2 cellular contexts compared by ENCODE assay signal in the genomic region with DNA sequence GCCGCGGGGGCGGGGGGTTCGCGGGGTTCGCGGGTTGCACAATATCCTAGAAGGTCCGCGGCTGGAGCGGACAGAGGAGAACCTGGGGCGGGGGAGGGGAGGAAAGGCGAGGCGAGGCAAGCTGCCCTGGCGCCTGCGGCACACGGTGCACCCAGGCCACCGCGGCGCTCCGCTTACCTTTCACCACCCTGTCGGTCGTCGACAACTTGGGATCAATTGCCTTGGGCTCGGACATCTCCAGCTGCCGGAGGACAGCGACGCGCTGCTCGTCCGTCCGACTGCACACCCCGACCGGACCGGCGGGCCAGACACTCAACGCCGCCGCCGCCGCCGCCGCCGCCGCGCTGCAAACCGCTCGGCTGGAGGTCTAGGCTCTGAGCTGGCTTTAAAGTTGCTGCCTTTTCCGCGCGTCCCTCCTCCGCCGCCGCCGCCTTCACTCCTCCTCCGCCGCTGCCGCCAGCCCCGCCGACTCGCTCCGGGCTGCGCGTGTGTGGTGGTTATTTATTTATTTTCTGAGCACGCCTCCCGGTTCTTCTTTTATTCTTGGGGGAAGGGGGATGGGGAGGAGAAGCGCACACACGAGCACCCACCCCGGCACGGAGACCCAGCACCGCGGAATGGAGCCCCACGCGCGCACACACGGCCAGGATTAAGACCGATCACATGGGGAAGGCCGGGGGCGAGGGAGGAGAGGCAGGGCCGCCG.
TF ChIP-seq lines count a peak whose summit lies in the region.

No MANE protein-coding gene starts in this region.

TF ChIP-seq in IMR-90, 13 proteins besides CTCF, POLR2A, EP300 and RAD21:
- TF ChIP-seq RCOR1 (IDR thresholded peaks at IDR 0.05; ENCODE audit: insufficient replicate concordance, low read length) (no peak), NFE2L2 (IDR thresholded peaks at IDR 0.05; ENCODE audit: low read depth, low read length) (no peak), CEBPB (IDR thresholded peaks at IDR 0.05; ENCODE audit: low read depth, low read length) (peak; percentile 65), RFX5 (IDR thresholded peaks at IDR 0.05; ENCODE audit: low read depth, low read length) (no peak), FOS (IDR thresholded peaks at IDR 0.05; ENCODE audit: low read depth, low read length) (no peak), BHLHE40 (IDR thresholded peaks at IDR 0.05; ENCODE audit: low read depth, low read length) (no peak), SMC3 (IDR thresholded peaks at IDR 0.05; ENCODE audit: low read depth, low read length) (no peak), MXI1 (IDR thresholded peaks at IDR 0.05; ENCODE audit: borderline replicate concordance, low read depth, low read length) (peak; percentile 50; the same call in 1 of the 2 replicates), MAFK (IDR thresholded peaks at IDR 0.05; ENCODE audit: low read depth, low read length) (no peak), CHD1 (IDR thresholded peaks at IDR 0.05; ENCODE audit: low read depth, low read length) (no peak), MAZ (IDR thresholded peaks at IDR 0.05; ENCODE audit: borderline replicate concordance, low read depth, low read length) (no peak)
- TF ChIP-seq, protein P1, sequence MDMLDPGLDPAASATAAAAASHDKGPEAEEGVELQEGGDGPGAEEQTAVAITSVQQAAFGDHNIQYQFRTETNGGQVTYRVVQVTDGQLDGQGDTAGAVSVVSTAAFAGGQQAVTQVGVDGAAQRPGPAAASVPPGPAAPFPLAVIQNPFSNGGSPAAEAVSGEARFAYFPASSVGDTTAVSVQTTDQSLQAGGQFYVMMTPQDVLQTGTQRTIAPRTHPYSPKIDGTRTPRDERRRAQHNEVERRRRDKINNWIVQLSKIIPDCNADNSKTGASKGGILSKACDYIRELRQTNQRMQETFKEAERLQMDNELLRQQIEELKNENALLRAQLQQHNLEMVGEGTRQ (IDR thresholded peaks at IDR 0.05; ENCODE audit: low read depth, low read length), result 0 out of 2 replicates have a peak, but pooled peaks have one; percentile 11
- TF ChIP-seq, protein P2, sequence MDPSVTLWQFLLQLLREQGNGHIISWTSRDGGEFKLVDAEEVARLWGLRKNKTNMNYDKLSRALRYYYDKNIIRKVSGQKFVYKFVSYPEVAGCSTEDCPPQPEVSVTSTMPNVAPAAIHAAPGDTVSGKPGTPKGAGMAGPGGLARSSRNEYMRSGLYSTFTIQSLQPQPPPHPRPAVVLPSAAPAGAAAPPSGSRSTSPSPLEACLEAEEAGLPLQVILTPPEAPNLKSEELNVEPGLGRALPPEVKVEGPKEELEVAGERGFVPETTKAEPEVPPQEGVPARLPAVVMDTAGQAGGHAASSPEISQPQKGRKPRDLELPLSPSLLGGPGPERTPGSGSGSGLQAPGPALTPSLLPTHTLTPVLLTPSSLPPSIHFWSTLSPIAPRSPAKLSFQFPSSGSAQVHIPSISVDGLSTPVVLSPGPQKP (IDR thresholded peaks at IDR 0.05; ENCODE audit: borderline replicate concordance, low read depth, low read length), result no peak

TF ChIP-seq in K562, 482 proteins besides CTCF, POLR2A, EP300 and RAD21 (continues in another document):
- TF ChIP-seq, protein P3, sequence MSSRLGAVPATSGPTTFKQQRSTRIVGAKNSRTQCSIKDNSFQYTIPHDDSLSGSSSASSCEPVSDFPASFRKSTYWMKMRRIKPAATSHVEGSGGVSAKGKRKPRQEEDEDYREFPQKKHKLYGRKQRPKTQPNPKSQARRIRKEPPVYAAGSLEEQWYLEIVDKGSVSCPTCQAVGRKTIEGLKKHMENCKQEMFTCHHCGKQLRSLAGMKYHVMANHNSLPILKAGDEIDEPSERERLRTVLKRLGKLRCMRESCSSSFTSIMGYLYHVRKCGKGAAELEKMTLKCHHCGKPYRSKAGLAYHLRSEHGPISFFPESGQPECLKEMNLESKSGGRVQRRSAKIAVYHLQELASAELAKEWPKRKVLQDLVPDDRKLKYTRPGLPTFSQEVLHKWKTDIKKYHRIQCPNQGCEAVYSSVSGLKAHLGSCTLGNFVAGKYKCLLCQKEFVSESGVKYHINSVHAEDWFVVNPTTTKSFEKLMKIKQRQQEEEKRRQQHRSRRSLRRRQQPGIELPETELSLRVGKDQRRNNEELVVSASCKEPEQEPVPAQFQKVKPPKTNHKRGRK (tag; IDR thresholded peaks at IDR 0.05), result no peak
- TF ChIP-seq CXXC5 (CRISPR knock-in tag; IDR thresholded peaks at IDR 0.05) (peak; percentile 20; the same call in 1 of the 2 replicates), RHOXF2B (CRISPR knock-in tag; conservative IDR thresholded peaks at IDR 0.05) (no peak), ZNF263 (CRISPR knock-in tag; IDR thresholded peaks at IDR 0.05; ENCODE audit: borderline replicate concordance) (peak; percentile 86), PPARD (CRISPR knock-in tag; IDR thresholded peaks at IDR 0.05) (no peak), PHB (CRISPR knock-in tag; IDR thresholded peaks at IDR 0.05) (no peak), L3MBTL2 (IDR thresholded peaks at IDR 0.05) (peak; percentile 19; the same call in 1 of the 2 replicates), TSC22D4 (tag; IDR thresholded peaks at IDR 0.05) (no peak), HIVEP1 (CRISPR knock-in tag; IDR thresholded peaks at IDR 0.05) (no peak), SAP30 (IDR thresholded peaks at IDR 0.05; ENCODE audit: borderline replicate concordance, insufficient read depth, low read depth, low read length, poor library complexity, severe bottlenecking) (peak; percentile 32), KDM4B (IDR thresholded peaks at IDR 0.05; ENCODE audit: borderline replicate concordance in 2 of 2, low read depth in 1 of 2) (no peak), ZBTB7A (IDR thresholded peaks at IDR 0.05; ENCODE audit: borderline replicate concordance, control insufficient read depth, low read depth, low read length) (peak; percentile 11; the same call in 1 of the 2 replicates), FIP1L1 (IDR thresholded peaks at IDR 0.05; ENCODE audit: low read depth, low read length, poor library complexity, severe bottlenecking) (peak; percentile 50), ZNF431 (CRISPR knock-in tag; IDR thresholded peaks at IDR 0.05) (0 out of 2 replicates have a peak, but pooled peaks have one; percentile 54), CEBPG (CRISPR knock-in tag; IDR thresholded peaks at IDR 0.05) (peak; percentile 57; the same call in 1 of the 2 replicates), CEBPG (tag; conservative IDR thresholded peaks at IDR 0.05 in 1 of 2, IDR thresholded peaks at IDR 0.05 in 1 of 2) (peak; percentile 75 to 92), BRD4 (IDR thresholded peaks at IDR 0.05) (no peak)
- TF ChIP-seq, protein P4, sequence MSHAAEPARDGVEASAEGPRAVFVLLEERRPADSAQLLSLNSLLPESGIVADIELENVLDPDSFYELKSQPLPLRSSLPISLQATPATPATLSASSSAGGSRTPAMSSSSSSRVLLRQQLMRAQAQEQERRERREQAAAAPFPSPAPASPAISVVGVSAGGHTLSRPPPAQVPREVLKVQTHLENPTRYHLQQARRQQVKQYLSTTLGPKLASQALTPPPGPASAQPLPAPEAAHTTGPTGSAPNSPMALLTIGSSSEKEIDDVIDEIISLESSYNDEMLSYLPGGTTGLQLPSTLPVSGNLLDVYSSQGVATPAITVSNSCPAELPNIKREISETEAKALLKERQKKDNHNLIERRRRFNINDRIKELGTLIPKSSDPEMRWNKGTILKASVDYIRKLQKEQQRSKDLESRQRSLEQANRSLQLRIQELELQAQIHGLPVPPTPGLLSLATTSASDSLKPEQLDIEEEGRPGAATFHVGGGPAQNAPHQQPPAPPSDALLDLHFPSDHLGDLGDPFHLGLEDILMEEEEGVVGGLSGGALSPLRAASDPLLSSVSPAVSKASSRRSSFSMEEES (CRISPR knock-in tag; IDR thresholded peaks at IDR 0.05), result no peak
- TF ChIP-seq, protein P5, sequence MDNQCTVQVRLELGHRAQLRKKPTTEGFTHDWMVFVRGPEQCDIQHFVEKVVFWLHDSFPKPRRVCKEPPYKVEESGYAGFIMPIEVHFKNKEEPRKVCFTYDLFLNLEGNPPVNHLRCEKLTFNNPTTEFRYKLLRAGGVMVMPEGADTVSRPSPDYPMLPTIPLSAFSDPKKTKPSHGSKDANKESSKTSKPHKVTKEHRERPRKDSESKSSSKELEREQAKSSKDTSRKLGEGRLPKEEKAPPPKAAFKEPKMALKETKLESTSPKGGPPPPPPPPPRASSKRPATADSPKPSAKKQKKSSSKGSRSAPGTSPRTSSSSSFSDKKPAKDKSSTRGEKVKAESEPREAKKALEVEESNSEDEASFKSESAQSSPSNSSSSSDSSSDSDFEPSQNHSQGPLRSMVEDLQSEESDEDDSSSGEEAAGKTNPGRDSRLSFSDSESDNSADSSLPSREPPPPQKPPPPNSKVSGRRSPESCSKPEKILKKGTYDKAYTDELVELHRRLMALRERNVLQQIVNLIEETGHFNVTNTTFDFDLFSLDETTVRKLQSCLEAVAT (IDR thresholded peaks at IDR 0.05), result no peak
- TF ChIP-seq, protein P6, sequence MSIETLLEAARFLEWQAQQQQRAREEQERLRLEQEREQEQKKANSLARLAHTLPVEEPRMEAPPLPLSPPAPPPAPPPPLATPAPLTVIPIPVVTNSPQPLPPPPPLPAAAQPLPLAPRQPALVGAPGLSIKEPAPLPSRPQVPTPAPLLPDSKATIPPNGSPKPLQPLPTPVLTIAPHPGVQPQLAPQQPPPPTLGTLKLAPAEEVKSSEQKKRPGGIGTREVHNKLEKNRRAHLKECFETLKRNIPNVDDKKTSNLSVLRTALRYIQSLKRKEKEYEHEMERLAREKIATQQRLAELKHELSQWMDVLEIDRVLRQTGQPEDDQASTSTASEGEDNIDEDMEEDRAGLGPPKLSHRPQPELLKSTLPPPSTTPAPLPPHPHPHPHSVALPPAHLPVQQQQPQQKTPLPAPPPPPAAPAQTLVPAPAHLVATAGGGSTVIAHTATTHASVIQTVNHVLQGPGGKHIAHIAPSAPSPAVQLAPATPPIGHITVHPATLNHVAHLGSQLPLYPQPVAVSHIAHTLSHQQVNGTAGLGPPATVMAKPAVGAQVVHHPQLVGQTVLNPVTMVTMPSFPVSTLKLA (conservative IDR thresholded peaks at IDR 0.05), result peak in 1 of 2 experiments; percentile 41; a peak in 2 of 4 replicates
- TF ChIP-seq, protein P7, sequence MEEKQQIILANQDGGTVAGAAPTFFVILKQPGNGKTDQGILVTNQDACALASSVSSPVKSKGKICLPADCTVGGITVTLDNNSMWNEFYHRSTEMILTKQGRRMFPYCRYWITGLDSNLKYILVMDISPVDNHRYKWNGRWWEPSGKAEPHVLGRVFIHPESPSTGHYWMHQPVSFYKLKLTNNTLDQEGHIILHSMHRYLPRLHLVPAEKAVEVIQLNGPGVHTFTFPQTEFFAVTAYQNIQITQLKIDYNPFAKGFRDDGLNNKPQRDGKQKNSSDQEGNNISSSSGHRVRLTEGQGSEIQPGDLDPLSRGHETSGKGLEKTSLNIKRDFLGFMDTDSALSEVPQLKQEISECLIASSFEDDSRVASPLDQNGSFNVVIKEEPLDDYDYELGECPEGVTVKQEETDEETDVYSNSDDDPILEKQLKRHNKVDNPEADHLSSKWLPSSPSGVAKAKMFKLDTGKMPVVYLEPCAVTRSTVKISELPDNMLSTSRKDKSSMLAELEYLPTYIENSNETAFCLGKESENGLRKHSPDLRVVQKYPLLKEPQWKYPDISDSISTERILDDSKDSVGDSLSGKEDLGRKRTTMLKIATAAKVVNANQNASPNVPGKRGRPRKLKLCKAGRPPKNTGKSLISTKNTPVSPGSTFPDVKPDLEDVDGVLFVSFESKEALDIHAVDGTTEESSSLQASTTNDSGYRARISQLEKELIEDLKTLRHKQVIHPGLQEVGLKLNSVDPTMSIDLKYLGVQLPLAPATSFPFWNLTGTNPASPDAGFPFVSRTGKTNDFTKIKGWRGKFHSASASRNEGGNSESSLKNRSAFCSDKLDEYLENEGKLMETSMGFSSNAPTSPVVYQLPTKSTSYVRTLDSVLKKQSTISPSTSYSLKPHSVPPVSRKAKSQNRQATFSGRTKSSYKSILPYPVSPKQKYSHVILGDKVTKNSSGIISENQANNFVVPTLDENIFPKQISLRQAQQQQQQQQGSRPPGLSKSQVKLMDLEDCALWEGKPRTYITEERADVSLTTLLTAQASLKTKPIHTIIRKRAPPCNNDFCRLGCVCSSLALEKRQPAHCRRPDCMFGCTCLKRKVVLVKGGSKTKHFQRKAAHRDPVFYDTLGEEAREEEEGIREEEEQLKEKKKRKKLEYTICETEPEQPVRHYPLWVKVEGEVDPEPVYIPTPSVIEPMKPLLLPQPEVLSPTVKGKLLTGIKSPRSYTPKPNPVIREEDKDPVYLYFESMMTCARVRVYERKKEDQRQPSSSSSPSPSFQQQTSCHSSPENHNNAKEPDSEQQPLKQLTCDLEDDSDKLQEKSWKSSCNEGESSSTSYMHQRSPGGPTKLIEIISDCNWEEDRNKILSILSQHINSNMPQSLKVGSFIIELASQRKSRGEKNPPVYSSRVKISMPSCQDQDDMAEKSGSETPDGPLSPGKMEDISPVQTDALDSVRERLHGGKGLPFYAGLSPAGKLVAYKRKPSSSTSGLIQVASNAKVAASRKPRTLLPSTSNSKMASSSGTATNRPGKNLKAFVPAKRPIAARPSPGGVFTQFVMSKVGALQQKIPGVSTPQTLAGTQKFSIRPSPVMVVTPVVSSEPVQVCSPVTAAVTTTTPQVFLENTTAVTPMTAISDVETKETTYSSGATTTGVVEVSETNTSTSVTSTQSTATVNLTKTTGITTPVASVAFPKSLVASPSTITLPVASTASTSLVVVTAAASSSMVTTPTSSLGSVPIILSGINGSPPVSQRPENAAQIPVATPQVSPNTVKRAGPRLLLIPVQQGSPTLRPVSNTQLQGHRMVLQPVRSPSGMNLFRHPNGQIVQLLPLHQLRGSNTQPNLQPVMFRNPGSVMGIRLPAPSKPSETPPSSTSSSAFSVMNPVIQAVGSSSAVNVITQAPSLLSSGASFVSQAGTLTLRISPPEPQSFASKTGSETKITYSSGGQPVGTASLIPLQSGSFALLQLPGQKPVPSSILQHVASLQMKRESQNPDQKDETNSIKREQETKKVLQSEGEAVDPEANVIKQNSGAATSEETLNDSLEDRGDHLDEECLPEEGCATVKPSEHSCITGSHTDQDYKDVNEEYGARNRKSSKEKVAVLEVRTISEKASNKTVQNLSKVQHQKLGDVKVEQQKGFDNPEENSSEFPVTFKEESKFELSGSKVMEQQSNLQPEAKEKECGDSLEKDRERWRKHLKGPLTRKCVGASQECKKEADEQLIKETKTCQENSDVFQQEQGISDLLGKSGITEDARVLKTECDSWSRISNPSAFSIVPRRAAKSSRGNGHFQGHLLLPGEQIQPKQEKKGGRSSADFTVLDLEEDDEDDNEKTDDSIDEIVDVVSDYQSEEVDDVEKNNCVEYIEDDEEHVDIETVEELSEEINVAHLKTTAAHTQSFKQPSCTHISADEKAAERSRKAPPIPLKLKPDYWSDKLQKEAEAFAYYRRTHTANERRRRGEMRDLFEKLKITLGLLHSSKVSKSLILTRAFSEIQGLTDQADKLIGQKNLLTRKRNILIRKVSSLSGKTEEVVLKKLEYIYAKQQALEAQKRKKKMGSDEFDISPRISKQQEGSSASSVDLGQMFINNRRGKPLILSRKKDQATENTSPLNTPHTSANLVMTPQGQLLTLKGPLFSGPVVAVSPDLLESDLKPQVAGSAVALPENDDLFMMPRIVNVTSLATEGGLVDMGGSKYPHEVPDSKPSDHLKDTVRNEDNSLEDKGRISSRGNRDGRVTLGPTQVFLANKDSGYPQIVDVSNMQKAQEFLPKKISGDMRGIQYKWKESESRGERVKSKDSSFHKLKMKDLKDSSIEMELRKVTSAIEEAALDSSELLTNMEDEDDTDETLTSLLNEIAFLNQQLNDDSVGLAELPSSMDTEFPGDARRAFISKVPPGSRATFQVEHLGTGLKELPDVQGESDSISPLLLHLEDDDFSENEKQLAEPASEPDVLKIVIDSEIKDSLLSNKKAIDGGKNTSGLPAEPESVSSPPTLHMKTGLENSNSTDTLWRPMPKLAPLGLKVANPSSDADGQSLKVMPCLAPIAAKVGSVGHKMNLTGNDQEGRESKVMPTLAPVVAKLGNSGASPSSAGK (IDR thresholded peaks at IDR 0.05), result peak; percentile 43; the same call in 1 of the 2 replicates
- TF ChIP-seq, protein P8, sequence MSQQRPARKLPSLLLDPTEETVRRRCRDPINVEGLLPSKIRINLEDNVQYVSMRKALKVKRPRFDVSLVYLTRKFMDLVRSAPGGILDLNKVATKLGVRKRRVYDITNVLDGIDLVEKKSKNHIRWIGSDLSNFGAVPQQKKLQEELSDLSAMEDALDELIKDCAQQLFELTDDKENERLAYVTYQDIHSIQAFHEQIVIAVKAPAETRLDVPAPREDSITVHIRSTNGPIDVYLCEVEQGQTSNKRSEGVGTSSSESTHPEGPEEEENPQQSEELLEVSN (IDR thresholded peaks at IDR 0.05; ENCODE audit: borderline replicate concordance in 1 of 2, extremely low read depth in 1 of 2, insufficient read depth in 1 of 2, insufficient read length in 1 of 2, low read depth in 1 of 2, low read length in 1 of 2, poor library complexity in 1 of 2, severe bottlenecking in 1 of 2), result peak; percentile 16 to 38
